Comparison of ENCODE assay signal across 22 cellular contexts in genomic region chr2:15718944-15719323, GRCh38.
DNase-seq lines count a peak whose midpoint lies in the region; ATAC-seq, FAIRE-seq and TF ChIP-seq lines count a peak whose summit lies in the region.
"Had no signal": no experiment of that assay in that cellular context is flagged by ENCODE, and none has a peak within 500 bp of the region (broad histone marks: within the 10 kb centered on the region; RNA-seq: fewer than 3 reads in every experiment).

No MANE protein-coding gene starts in this region.

- no peak overlapping the region for H3K4ac ChIP-seq in H1 (replicated peaks; ENCODE audit: insufficient read length, low read depth, low read length)

- H3K4me1 ChIP-seq in H1 (replicated peaks in 1 of 4; ENCODE audit: control insufficient read depth in 3 of 4, insufficient read depth in 4 of 4, low read length in 3 of 4) (peaks cover 0 to 3% (median 0%) of the 10 kb centered on the region in 4 experiments; a peak in 1 of 7 replicates), BE2C (no peaks in the 10 kb centered on the region)
- H3K4me1 ChIP-seq: Caco-2 had no signal

- peaks cover 20% of the 10 kb centered on the region for H3K4me1 Mint-ChIP-seq in nephron

- H3K27me3 Mint-ChIP-seq in nephron (ENCODE audit: low read depth) = peaks cover 5% of the 10 kb centered on the region

- no peak overlapping the region for H2BK12ac ChIP-seq in H1 (ENCODE audit: low read depth, low read length)

- H4K5ac ChIP-seq in H1 (ENCODE audit: insufficient read length, low read depth, low read length) = no peak overlapping the region

- POLR2A ChIA-PET in H1 (lab: Charles Lee; ENCODE audit: partially characterized antibody) = no interaction called here

- no peaks in the 10 kb centered on the region for H3K79me2 ChIP-seq in H1 (ENCODE audit: control insufficient read depth in 1 of 2, insufficient read depth in 2 of 2, low read length in 2 of 2)

- no peaks in the 10 kb centered on the region for H3K23me2 ChIP-seq in H1 (ENCODE audit: low read depth, low read length)

- no peak overlapping the region for H3K27ac ChIP-seq in H1 (ENCODE audit: low read depth, low read length)
- H3K27ac ChIP-seq: C4-2B had no signal

- no peaks in the 10 kb centered on the region for H3K36me3 Mint-ChIP-seq in nephron (ENCODE audit: low read depth)
- H3K36me3 Mint-ChIP-seq: CD8-positive, alpha-beta T cell had no signal

- no peak for FAIRE-seq in H1 (lab: Jason Lieb, UNC)
- FAIRE-seq: A204.1, D721Med, G401.6, GM12891, GM18507 had no signal

- WGBS in H1 (ENCODE audit: extremely low coverage in 1 of 2, insufficient coverage in 1 of 2, insufficient read length in 1 of 2, insufficient replicate concordance in 2 of 2, low coverage in 1 of 2, low lambda C conversion rate in 2 of 2, missing lambda C conversion rate in 1 of 2), 2 experiments = 84% methylated on average over 6 of the region's 6 CpGs; no CpG with 5 or more reads in 1 of the 2 experiments

- TF ChIP-seq RAD21 in H1 (IDR thresholded peaks at IDR 0.05 in 1 of 2, conservative IDR thresholded peaks at IDR 0.05 in 1 of 2; ENCODE audit: low read depth in 2 of 2, low read length in 2 of 2) = no peak

- H4K91ac ChIP-seq in H1 (replicated peaks; ENCODE audit: insufficient read length, low read length) = no peak overlapping the region

- H3K4me3 ChIP-seq in H1 (ENCODE audit: extremely low read depth in 1 of 4, insufficient read depth in 2 of 4, low read depth in 3 of 4, low read length in 4 of 4) (no peak overlapping the region), BE2C (ENCODE audit: low read depth, low read length) (no peak overlapping the region)
- H3K4me3 ChIP-seq: BLaER1 treated with 17β-estradiol and CSF1 and Interleukin-3, amounts not matched to agents 10 nM and 100 nM had no signal

- H2BK15ac ChIP-seq in H1 (ENCODE audit: low read length) = no peak overlapping the region

- no peak overlapping the region for H3K14ac ChIP-seq in H1 (ENCODE audit: insufficient read length)

- H3K9me3 Mint-ChIP-seq in nephron = no peaks in the 10 kb centered on the region
- H3K9me3 Mint-ChIP-seq: CD4-positive, alpha-beta T cell; CD8-positive, alpha-beta T cell had no signal

- no peak overlapping the region for H2BK20ac ChIP-seq in H1 (ENCODE audit: low read length)

- no peak for TF ChIP-seq EP300 in H1 (IDR thresholded peaks at IDR 0.05; ENCODE audit: borderline replicate concordance in 1 of 2, low read depth in 2 of 2, low read length in 2 of 2)

- H3K9me3 ChIP-seq in H1 (ENCODE audit: insufficient read depth in 2 of 2, low read depth in 1 of 2, low read length in 1 of 2) = no peaks in the 10 kb centered on the region
- H3K9me3 ChIP-seq in BE2C = no peaks in the 10 kb centered on the region
- H3K9me3 ChIP-seq: BLaER1 treated with 17β-estradiol and CSF1 and Interleukin-3, amounts not matched to agents 10 nM and 100 nM; Caco-2 had no signal

- TF ChIP-seq POLR2A in H1 (IDR thresholded peaks at IDR 0.05; ENCODE audit: control extremely low read depth in 1 of 2, low read depth in 2 of 2, low read length in 2 of 2) (no peak), GM18505 (IDR thresholded peaks at IDR 0.05; ENCODE audit: borderline replicate concordance, extremely low read depth, insufficient read depth, insufficient read length) (no peak)

- H3K27me3 ChIP-seq in H1 (replicated peaks in 1 of 4; ENCODE audit: control insufficient read depth in 3 of 4, extremely low read depth in 1 of 4, insufficient read depth in 3 of 4, low read length in 3 of 4) = no peaks in the 10 kb centered on the region
- H3K27me3 ChIP-seq in BE2C = no peaks in the 10 kb centered on the region
- H3K27me3 ChIP-seq: BLaER1 treated with 17β-estradiol and CSF1 and Interleukin-3, amounts not matched to agents 10 nM and 100 nM had no signal

- no peak overlapping the region for H3K23ac ChIP-seq in H1 (ENCODE audit: insufficient read length)

- CTCF ChIA-PET in H1 (lab: Charles Lee; ENCODE audit: partially characterized antibody) = interaction anchor here (0.5 to 1.2 kb wide), 3 partner anchors 20 to 34 kb away, joined by 3 to 5 read pairs (median 3); no protein-coding TSS in a partner anchor

- no peak for TF ChIP-seq CTCF in H1 (IDR thresholded peaks at IDR 0.05; ENCODE audit: control extremely low read depth in 1 of 3, insufficient read depth in 1 of 3, low read depth in 1 of 3, low read length in 3 of 3)
- TF ChIP-seq CTCF in nephron (IDR thresholded peaks at IDR 0.05; ENCODE audit: unreplicated experiment in 3 of 3) = no peak
- no peak for TF ChIP-seq CTCF in BE2C (IDR thresholded peaks at IDR 0.05; ENCODE audit: low read depth, low read length)

- H3K9ac ChIP-seq in H1 (replicated peaks in 1 of 4; ENCODE audit: extremely low read depth in 1 of 4, low read depth in 3 of 4, low read length in 3 of 4) = no peak overlapping the region
- H3K9ac ChIP-seq: BLaER1 treated with 17β-estradiol and CSF1 and Interleukin-3, amounts not matched to agents 10 nM and 100 nM had no signal

- 0 out of 2 replicates have a peak overlapping the region, but pooled peaks have one; percentile 21 for H4K8ac ChIP-seq in H1 (ENCODE audit: extremely low read depth, insufficient read depth, low read length)

- no peak overlapping the region for H3K4me3 Mint-ChIP-seq in nephron
- H3K4me3 Mint-ChIP-seq: CD4-positive, alpha-beta T cell; CD8-positive, alpha-beta T cell had no signal

- H3K27ac Mint-ChIP-seq in nephron = peak overlapping the region in 2 of 3 experiments; percentile 9 to 31
- H3K27ac Mint-ChIP-seq: CD4-positive, alpha-beta T cell; CD8-positive, alpha-beta T cell had no signal

- no peak overlapping the region for H3K4me2 ChIP-seq in H1 (ENCODE audit: insufficient read depth in 1 of 2, low read depth in 2 of 2, low read length in 2 of 2)

- H4K20me1 ChIP-seq in H1 (replicated peaks in 1 of 2; ENCODE audit: control insufficient read depth in 1 of 2, insufficient read depth in 2 of 2, low read length in 2 of 2) = no peaks in the 10 kb centered on the region
- H4K20me1 ChIP-seq: BLaER1 treated with 17β-estradiol and CSF1 and Interleukin-3, amounts not matched to agents 10 nM and 100 nM had no signal

- no peak overlapping the region for H2BK120ac ChIP-seq in H1 (replicated peaks; ENCODE audit: low read depth, low read length)

- no peak for DNase-seq in H1 (ENCODE audit: low read depth in 1 of 2, low spot score in 2 of 2)
- DNase-seq in islet precursor cell = peak; percentile 12
- no peak for DNase-seq in hypothalamus (lab: John Stamatoyannopoulos, UW)
- DNase-seq in BE2C = no peak
- DNase-seq: 8988T; ACHN; Caco-2; Calu3; CD4-positive, alpha-beta T cell; CD8-positive, alpha-beta T cell; DMS79 treated with DMSO at 0.1 percent for 48 hours; GF-D8 had no signal

- ATAC-seq in GM18505 (IDR thresholded peaks at IDR 0.05; ENCODE audit: unreplicated experiment) (no peak), GM19463 (IDR thresholded peaks at IDR 0.05; ENCODE audit: unreplicated experiment) (no peak)
- ATAC-seq: CD8-positive, alpha-beta T cell had no signal

- no peak overlapping the region for H3K18ac ChIP-seq in H1 (ENCODE audit: extremely low read depth, low read length)

- no peaks in the 10 kb centered on the region for H3K36me3 ChIP-seq in H1 (ENCODE audit: control insufficient read depth in 2 of 4, insufficient read depth in 4 of 4, low read length in 3 of 4)
- H3K36me3 ChIP-seq in BE2C = no peaks in the 10 kb centered on the region
- H3K36me3 ChIP-seq: BLaER1 treated with 17β-estradiol and CSF1 and Interleukin-3, amounts not matched to agents 10 nM and 100 nM had no signal

- no peak overlapping the region for H2BK5ac ChIP-seq in H1 (ENCODE audit: low read depth, low read length)

- no peak overlapping the region for H3K56ac ChIP-seq in H1 (replicated peaks; ENCODE audit: insufficient read length, low read depth, low read length)

- no peak overlapping the region for H2AK5ac ChIP-seq in H1 (ENCODE audit: low read depth, low read length)

- no peak overlapping the region for H2AFZ ChIP-seq in H1 (ENCODE audit: low read length)

- H3K79me1 ChIP-seq in H1 (ENCODE audit: low read depth, low read length) = no peaks in the 10 kb centered on the region

TF ChIP-seq in H1, 55 proteins besides CTCF, POLR2A, EP300 and RAD21:
- no peak for TF ChIP-seq BCL11A (IDR thresholded peaks at IDR 0.05; ENCODE audit: low read depth in 2 of 2, low read length in 2 of 2)
